ENCODE assay signal across 17 cellular contexts in genomic region chr10:89646833-89647570, GRCh38. TPM values are rescaled to one million over a fixed set of nuclear protein-coding genes. Genes with fewer than 3 reads are reported as not detected.
DNase-seq lines count a peak whose midpoint lies in the region; ATAC-seq and TF ChIP-seq lines count a peak whose summit lies in the region.
"Had no signal": no experiment of that assay in that cellular context is flagged by ENCODE, and none has a peak within 500 bp of the region (broad histone marks: within the 10 kb centered on the region; RNA-seq: fewer than 3 reads in every experiment).

No MANE protein-coding gene starts in this region.

- H3K36me3 ChIP-seq in Karpas-422 (ENCODE audit: insufficient read depth, low read length), result no peaks in the 10 kb centered on the region
- H3K36me3 ChIP-seq: lower lobe of right lung had no signal

- CTCF ChIA-PET in WTC11 (lab: Charles Lee), result interaction anchor here (1.3 kb wide), 1 partner anchor 54 kb away, joined by 3 read pairs; the partner anchor contains the start of gene KIF20B

- H3K36me3 Mint-ChIP-seq in T-helper 2 cell treated with Interferon-gamma antibody and Interleukin-4, amounts not matched to agents 5 μg/mL and 100 μg/mL, for 36 hours (ENCODE audit: low read depth), result no peaks in the 10 kb centered on the region
- peaks cover 14% of the 10 kb centered on the region for H3K36me3 Mint-ChIP-seq in WTC11
- no peaks in the 10 kb centered on the region for H3K36me3 Mint-ChIP-seq in nephron (ENCODE audit: low read depth)
- H3K36me3 Mint-ChIP-seq: activated naive CD8-positive, alpha-beta T cell treated with anti-CD3 and anti-CD28 coated beads for 36 hours had no signal

- no peak overlapping the region for H3K27ac Mint-ChIP-seq in T-helper 2 cell treated with Interferon-gamma antibody and Interleukin-4, amounts not matched to agents 5 μg/mL and 100 μg/mL, for 36 hours
- H3K27ac Mint-ChIP-seq in WTC11 (peak overlapping the region; percentile 16; the same call in 1 of the 2 replicates), nephron (peak overlapping the region; percentile 80 to 98 (median 98))
- H3K27ac Mint-ChIP-seq: activated naive CD8-positive, alpha-beta T cell treated with anti-CD3 and anti-CD28 coated beads for 36 hours had no signal

- H3K4me3 ChIP-seq in Karpas-422 (ENCODE audit: low read length), result no peak overlapping the region
- H3K4me3 ChIP-seq: A549, coronary artery, lower lobe of right lung, testis had no signal

- H3K4me1 ChIP-seq in Karpas-422 (ENCODE audit: low read length), result peaks cover 34% of the 10 kb centered on the region

- ATAC-seq in WTC11 (no peak), HG02973 (IDR thresholded peaks at IDR 0.05; ENCODE audit: unreplicated experiment) (no peak)
- ATAC-seq: A549, lower lobe of right lung had no signal

- peaks cover 16% of the 10 kb centered on the region for H3K79me2 ChIP-seq in Karpas-422 (ENCODE audit: low read length)

- no peaks in the 10 kb centered on the region for H4K20me1 ChIP-seq in Karpas-422 (ENCODE audit: insufficient read depth, low read depth, low read length)

- no peak for DNase-seq in T-helper 2 cell treated with Interferon-gamma antibody and Interleukin-4, amounts not matched to agents 5 μg/mL and 100 μg/mL, for 36 hours (ENCODE audit: low spot score)
- no peak for DNase-seq in T-helper 2 cell
- DNase-seq in Karpas-422, result peak; percentile 49
- DNase-seq in WTC11 (ENCODE audit: low spot score), result no peak
- no peak for DNase-seq in COLO829 (ENCODE audit: low spot score)
- no peak for DNase-seq in SHP77 treated with DMSO at 0.1 percent for 48 hours (lab: John Stamatoyannopoulos, UW)
- DNase-seq: activated naive CD8-positive, alpha-beta T cell treated with anti-CD3 and anti-CD28 coated beads for 36 hours; Calu3; lower lobe of right lung; NCI-H1417 treated with DMSO at 0.1 percent for 48 hours; NCI-H510A treated with DMSO at 0.1 percent for 48 hours; nucleus accumbens; testis had no signal

- no peak overlapping the region; the same call in 1 of the 2 replicates for H2AFZ ChIP-seq in Karpas-422 (ENCODE audit: low read length)

- no peaks in the 10 kb centered on the region for H3K9me2 ChIP-seq in Karpas-422 (replicated peaks; ENCODE audit: insufficient read depth, low read length)

- TF ChIP-seq CTCF in WTC11 (IDR thresholded peaks at IDR 0.05), result no peak
- no peak for TF ChIP-seq CTCF in nephron (IDR thresholded peaks at IDR 0.05; ENCODE audit: unreplicated experiment in 3 of 3)

- H3K9me3 ChIP-seq in Karpas-422 (ENCODE audit: low read length), result no peaks in the 10 kb centered on the region
- H3K9me3 ChIP-seq: A549, lower lobe of right lung, testis had no signal

- peaks cover 12% of the 10 kb centered on the region for H3K4me1 Mint-ChIP-seq in T-helper 2 cell treated with Interferon-gamma antibody and Interleukin-4, amounts not matched to agents 5 μg/mL and 100 μg/mL, for 36 hours (ENCODE audit: low read depth)
- peaks cover 58% of the 10 kb centered on the region for H3K4me1 Mint-ChIP-seq in WTC11
- H3K4me1 Mint-ChIP-seq in nephron, result peaks cover 45% of the 10 kb centered on the region

- peak overlapping the region; percentile 7 for H3K4me3 Mint-ChIP-seq in T-helper 2 cell treated with Interferon-gamma antibody and Interleukin-4, amounts not matched to agents 5 μg/mL and 100 μg/mL, for 36 hours
- H3K4me3 Mint-ChIP-seq in WTC11 (no peak overlapping the region), nephron (peak overlapping the region; percentile 52 to 93 (median 73))
- H3K4me3 Mint-ChIP-seq: activated naive CD8-positive, alpha-beta T cell treated with anti-CD3 and anti-CD28 coated beads for 36 hours had no signal

- H3K27me3 ChIP-seq in Karpas-422 (ENCODE audit: low read length), result no peaks in the 10 kb centered on the region
- H3K27me3 ChIP-seq: testis had no signal

- POLR2A ChIA-PET in WTC11 (lab: Charles Lee), result interaction anchor here (0.6 to 2.1 kb wide), 2 partner anchors 54 to 193 kb away, joined by 3 to 11 read pairs; partner anchors contain the start of gene KIF20B

- peak overlapping the region; percentile 77 for H3K4me2 ChIP-seq in Karpas-422 (ENCODE audit: low read depth, low read length, poor library complexity, severe bottlenecking)

- H3K9me3 Mint-ChIP-seq in T-helper 2 cell treated with Interferon-gamma antibody and Interleukin-4, amounts not matched to agents 5 μg/mL and 100 μg/mL, for 36 hours, result no peaks in the 10 kb centered on the region
- H3K9me3 Mint-ChIP-seq in WTC11 (peaks cover 12% of the 10 kb centered on the region), nephron (no peaks in the 10 kb centered on the region)
- H3K9me3 Mint-ChIP-seq: activated naive CD8-positive, alpha-beta T cell treated with anti-CD3 and anti-CD28 coated beads for 36 hours had no signal

- H3K27me3 Mint-ChIP-seq in T-helper 2 cell treated with Interferon-gamma antibody and Interleukin-4, amounts not matched to agents 5 μg/mL and 100 μg/mL, for 36 hours (ENCODE audit: low read depth), result peaks cover 16% of the 10 kb centered on the region
- H3K27me3 Mint-ChIP-seq in WTC11 (ENCODE audit: low read depth), result no peaks in the 10 kb centered on the region
- H3K27me3 Mint-ChIP-seq in nephron (ENCODE audit: low read depth), result no peaks in the 10 kb centered on the region

- H3K27ac ChIP-seq in Karpas-422 (ENCODE audit: low read length), result no peak overlapping the region
- H3K27ac ChIP-seq: A549, coronary artery, lower lobe of right lung had no signal

- H3K9ac ChIP-seq in Karpas-422 (ENCODE audit: low read length), result peak overlapping the region; percentile 85; the same call in 1 of the 2 replicates

TF ChIP-seq in WTC11, 78 proteins besides CTCF, POLR2A, EP300 and RAD21:
- no peak for TF ChIP-seq ZNF138 (CRISPR knock-in tag; conservative IDR thresholded peaks at IDR 0.05)
- TF ChIP-seq ZNF671 (CRISPR knock-in tag; IDR thresholded peaks at IDR 0.05), result no peak
- no peak for TF ChIP-seq ZNF425 (CRISPR knock-in tag; conservative IDR thresholded peaks at IDR 0.05)
- TF ChIP-seq GRHL2 (CRISPR knock-in tag; IDR thresholded peaks at IDR 0.05; ENCODE audit: insufficient replicate concordance, severe bottlenecking), result no peak
- TF ChIP-seq ZSCAN18 (CRISPR knock-in tag; IDR thresholded peaks at IDR 0.05), result no peak
- no peak for TF ChIP-seq NFYB (CRISPR knock-in tag; conservative IDR thresholded peaks at IDR 0.05; ENCODE audit: low read depth)

RNA-seq across cellular contexts. Expression of gene PANK1, which starts 2.0 kb away (rescaled TPM):
- 4.4 and 8.1 TPM in 2 replicates for total RNA-seq in Karpas-422 (2014; rRNA removed; shearing (Covaris generic); ENCODE audit: low replicate concordance)
- total RNA-seq in WTC11 (2021), result 24.9 to 25.8 TPM (median 25.7 TPM) in 3 replicates

RNA-seq across cellular contexts. Expression of gene KIF20B, which starts 54.4 kb away (rescaled TPM):
- total RNA-seq in Karpas-422 (2014; rRNA removed; shearing (Covaris generic); ENCODE audit: low replicate concordance), result 5.8 and 11.5 TPM in 2 replicates
- total RNA-seq in WTC11 (2021), result 56.9 to 70.2 TPM (median 57.3 TPM) in 3 replicates
